In the genomic region with DNA sequence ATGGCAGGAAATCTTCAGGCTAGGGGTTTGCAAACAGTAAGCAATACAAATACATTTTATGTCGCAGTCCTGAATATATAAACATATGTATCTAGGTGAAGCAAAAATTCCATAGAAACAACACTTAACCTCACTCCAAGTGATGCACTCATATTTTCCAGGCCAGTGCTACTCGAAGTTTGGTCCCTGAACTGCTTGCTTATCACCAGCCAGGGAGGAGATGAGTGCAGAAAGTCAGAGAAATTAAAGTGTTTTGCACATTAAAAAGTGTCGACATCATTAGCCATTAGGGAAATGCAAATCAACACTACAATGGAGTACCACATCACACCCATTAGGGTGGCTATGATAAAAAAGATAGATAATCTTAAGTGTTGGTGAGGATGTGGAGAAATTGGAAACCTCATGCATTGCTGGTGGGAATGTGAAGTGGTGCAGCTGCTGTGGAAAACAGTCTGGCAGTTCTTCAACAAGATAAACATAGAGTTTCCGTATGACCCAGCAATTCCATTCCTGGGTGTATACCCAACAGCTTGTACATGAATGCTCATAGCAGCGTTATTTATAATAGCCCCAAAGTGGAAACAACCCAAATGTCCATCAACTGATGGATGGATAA, we compare ENCODE assay signal across 19 cellular contexts.
"Had no signal": no experiment of that assay in that cellular context is flagged by ENCODE, and none has a peak within 500 bp of the region (broad histone marks: within the 10 kb centered on the region; RNA-seq: fewer than 3 reads in every experiment).

No MANE protein-coding gene starts in this region.

- H2AFZ ChIP-seq: neural progenitor cell had no signal

- H3K4me2 ChIP-seq: neural progenitor cell had no signal

- DNase-seq: activated CD4-positive, alpha-beta T cell treated with anti-CD3 and anti-CD28 coated beads for 1 hour; activated CD8-positive, alpha-beta memory T cell treated with anti-CD3 and anti-CD28 coated beads for 24 hours; activated CD8-positive, alpha-beta memory T cell treated with anti-CD3 and anti-CD28 coated beads, Interleukin-2, amount 50 U/mL, for 48 hours; activated effector memory CD4-positive, alpha-beta T cell treated with anti-CD3 and anti-CD28 coated beads, Interleukin-2, amount 50 U/mL, for 16 hours; amniotic stem cell; caudate nucleus; dorsolateral prefrontal cortex; head of caudate nucleus; immature natural killer cell; midbrain; naive B cell; stimulated activated naive B cell treated with anti-CD40 and anti-IgM and Interleukin-4, amounts not matched to agents 10 μg/mL and 1 μg/mL and 100 μg/mL, for 72 hours; T-helper 17 cell; upper lobe of right lung had no signal

- H3K4me1 ChIP-seq: upper lobe of right lung had no signal

- H3K9ac ChIP-seq: neural progenitor cell had no signal

- H3K36me3 ChIP-seq: neural progenitor cell, thoracic aorta, upper lobe of right lung had no signal

- H3K27me3 ChIP-seq: dorsolateral prefrontal cortex, neural progenitor cell, upper lobe of right lung had no signal

- ATAC-seq: sciatic nerve; stimulated activated naive B cell treated with anti-CD40 and anti-IgM and Interleukin-4, amounts not matched to agents 10 μg/mL and 1 μg/mL and 100 μg/mL, for 72 hours; T-helper 17 cell; upper lobe of right lung had no signal

- H3K4me3 ChIP-seq: dorsolateral prefrontal cortex, lung, neural progenitor cell, thoracic aorta, upper lobe of right lung had no signal

- H3K9me3 ChIP-seq: thoracic aorta, upper lobe of right lung had no signal

- H3K27ac ChIP-seq: dorsolateral prefrontal cortex, neural progenitor cell, thoracic aorta, upper lobe of right lung, VCaP had no signal
